ENCODE assay signal across 20 cellular contexts in genomic region chr11:19808076-19808911, GRCh38.
DNase-seq lines count a peak whose midpoint lies in the region; ATAC-seq, FAIRE-seq and TF ChIP-seq lines count a peak whose summit lies in the region.
"Had no signal": no experiment of that assay in that cellular context is flagged by ENCODE, and none has a peak within 500 bp of the region (broad histone marks: within the 10 kb centered on the region; RNA-seq: fewer than 3 reads in every experiment).

No MANE protein-coding gene starts in this region.

- H3K27ac ChIP-seq in foreskin keratinocyte (no peak overlapping the region), Peyer's patch (no peak overlapping the region)
- H3K27ac ChIP-seq: BLaER1 had no signal

- no peak for TF ChIP-seq POLR2A in Peyer's patch (IDR thresholded peaks at IDR 0.05)

- POLR2A ChIA-PET in T-cell (lab: Charles Lee), result no interaction called here

- DNase-seq in GM06990 (ENCODE audit: extremely low read depth, insufficient read length) (no peak), SK-N-DZ (ENCODE audit: low spot score) (peak; percentile 45), foreskin keratinocyte (no peak), RKO (ENCODE audit: low spot score) (no peak), T-cell (no peak), Peyer's patch (no peak)
- DNase-seq: activated CD4-positive, alpha-beta T cell treated with anti-CD3 and anti-CD28 coated beads, Interleukin-2, amount 50 U/mL, for 4 hours; activated gamma-delta T cell treated with Interleukin-2 at 50 U/mL for 16 hours; erythroblast; NCI-H2029 treated with DMSO at 0.1 percent for 48 hours; NK-92 treated with Interleukin-12 subunit alpha and Interleukin-12 subunit beta, amount 100 ng/mL, for 24 hours; T-helper 2 cell had no signal

- H3K27me3 Mint-ChIP-seq in T-cell, result peaks cover 2 to 8% of the 10 kb centered on the region in 2 donors

- H3K27me3 ChIP-seq in GM06990 (replicated peaks; ENCODE audit: control insufficient read depth, insufficient read depth, low read length), result no peaks in the 10 kb centered on the region
- peaks cover 8% of the 10 kb centered on the region for H3K27me3 ChIP-seq in foreskin keratinocyte
- H3K27me3 ChIP-seq in Peyer's patch, result no peaks in the 10 kb centered on the region
- H3K27me3 ChIP-seq: BLaER1 had no signal

- no peak overlapping the region for H3K4me3 ChIP-seq in GM06990 (replicated peaks; ENCODE audit: low read depth, low read length)
- H3K4me3 ChIP-seq in Peyer's patch, result no peak overlapping the region
- H3K4me3 ChIP-seq: BLaER1, K562 had no signal

- H3K36me3 Mint-ChIP-seq in T-cell, result no peaks in the 10 kb centered on the region
- H3K36me3 Mint-ChIP-seq: mesothelial cell of epicardium; stimulated activated memory B cell treated with anti-CD40 and anti-IgM and Interleukin-4, amounts not matched to agents 10 μg/mL and 1 μg/mL and 100 μg/mL, for 72 hours had no signal

- H3K27ac Mint-ChIP-seq in T-cell, result no peak overlapping the region
- H3K27ac Mint-ChIP-seq: mesothelial cell of epicardium; stimulated activated memory B cell treated with anti-CD40 and anti-IgM and Interleukin-4, amounts not matched to agents 10 μg/mL and 1 μg/mL and 100 μg/mL, for 72 hours had no signal

- no peaks in the 10 kb centered on the region for H3K4me1 Mint-ChIP-seq in T-cell
- H3K4me1 Mint-ChIP-seq: stimulated activated memory B cell treated with anti-CD40 and anti-IgM and Interleukin-4, amounts not matched to agents 10 μg/mL and 1 μg/mL and 100 μg/mL, for 72 hours had no signal

- CTCF ChIA-PET in T-cell (lab: Charles Lee), result no interaction called here

- no peaks in the 10 kb centered on the region for H3K9me3 Mint-ChIP-seq in T-cell
- H3K9me3 Mint-ChIP-seq: mesothelial cell of epicardium; stimulated activated memory B cell treated with anti-CD40 and anti-IgM and Interleukin-4, amounts not matched to agents 10 μg/mL and 1 μg/mL and 100 μg/mL, for 72 hours had no signal

- no peaks in the 10 kb centered on the region for H3K36me3 ChIP-seq in GM06990 (ENCODE audit: control insufficient read depth, insufficient read depth, low read length)
- H3K36me3 ChIP-seq in Peyer's patch, result no peaks in the 10 kb centered on the region
- H3K36me3 ChIP-seq: BLaER1 had no signal

- H3K4me1 ChIP-seq in foreskin keratinocyte, result no peaks in the 10 kb centered on the region
- peaks cover 0 to 10% (median 0%) of the 10 kb centered on the region in 4 donors for H3K4me1 ChIP-seq in Peyer's patch

- no peaks in the 10 kb centered on the region for H3K9me3 ChIP-seq in Peyer's patch
- H3K9me3 ChIP-seq: BLaER1 had no signal

- ATAC-seq in foreskin keratinocyte, result no peak
- ATAC-seq in T-cell (replicated peaks in 1 of 4), result no peak
- ATAC-seq in GM19452 (IDR thresholded peaks at IDR 0.05; ENCODE audit: unreplicated experiment), result no peak
- ATAC-seq: K562 had no signal

- peak; percentile 48 for FAIRE-seq in A204.1 (lab: Jason Lieb, UNC)
- FAIRE-seq: bronchial epithelial cell, G401.6, K562 had no signal

- H3K4me3 Mint-ChIP-seq in T-cell, result no peak overlapping the region
- H3K4me3 Mint-ChIP-seq: mesothelial cell of epicardium; stimulated activated memory B cell treated with anti-CD40 and anti-IgM and Interleukin-4, amounts not matched to agents 10 μg/mL and 1 μg/mL and 100 μg/mL, for 72 hours had no signal

- peak; percentile 33 for TF ChIP-seq CTCF in GM06990 (IDR thresholded peaks at IDR 0.05; ENCODE audit: insufficient read depth, low read length, poor library complexity, severe bottlenecking)
- peak; percentile 43 for TF ChIP-seq CTCF in foreskin keratinocyte (conservative IDR thresholded peaks at IDR 0.05)
- peak in 3 of 6 experiments; percentile 13 to 38 (median 26) for TF ChIP-seq CTCF in Peyer's patch (IDR thresholded peaks at IDR 0.05)
